ENCODE assay signal across 1 cellular context in the genomic region with DNA sequence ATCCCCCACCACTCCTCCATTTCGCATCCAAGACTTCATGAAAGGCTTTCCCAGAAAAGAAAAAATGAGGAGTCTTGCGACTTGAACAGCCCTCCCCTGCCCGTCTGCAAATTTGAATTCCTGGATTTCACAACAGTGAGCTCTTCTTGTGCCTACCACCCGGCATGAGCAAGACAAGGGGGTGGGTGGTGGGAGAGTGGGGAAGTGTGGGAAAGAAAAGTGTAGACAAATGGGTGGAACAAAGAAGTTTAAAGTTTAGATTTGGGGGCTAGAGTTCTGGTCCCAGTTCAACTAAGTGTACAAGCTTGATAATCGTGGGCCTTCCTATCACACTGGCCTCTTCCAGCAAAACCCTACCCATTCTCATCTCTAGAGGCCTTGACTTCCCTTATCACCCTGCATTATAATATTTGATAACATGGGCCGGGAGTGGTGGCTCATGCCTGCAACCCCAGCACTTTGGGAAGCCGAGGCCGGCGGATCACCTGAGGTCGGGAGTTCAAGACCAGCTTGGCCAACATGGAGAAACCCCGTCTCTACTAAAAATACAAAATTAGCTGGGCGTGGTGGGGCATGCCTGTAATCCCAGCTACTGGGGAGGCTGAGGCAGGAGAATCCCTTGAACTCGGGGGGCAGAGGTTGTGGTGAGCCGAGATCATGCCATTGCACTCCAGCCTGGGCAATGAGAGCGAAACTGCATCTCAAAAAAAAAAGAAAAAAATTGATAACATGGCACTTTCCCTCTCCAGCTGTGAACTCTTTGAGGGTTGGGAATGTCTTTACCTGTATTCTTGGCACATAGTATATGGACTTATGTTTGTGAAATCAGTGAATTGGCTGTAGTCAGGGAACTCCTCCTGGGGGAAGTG.
A peak's percentile ranks its signal among the peaks of the same experiment; 100 is the strongest.
TF ChIP-seq lines count a peak whose summit lies in the region.

No MANE protein-coding gene starts in this region.

TF ChIP-seq in K562, 482 proteins besides CTCF, POLR2A, EP300 and RAD21 (continued from another document and continues in another):
- TF ChIP-seq RB1 (IDR thresholded peaks at IDR 0.05; ENCODE audit: low read depth) (no peak), POLR3A (IDR thresholded peaks at IDR 0.05; ENCODE audit: borderline replicate concordance, extremely low read depth, insufficient read depth, insufficient read length) (no peak), ZNF239 (CRISPR knock-in tag; IDR thresholded peaks at IDR 0.05) (no peak), RBM17 (IDR thresholded peaks at IDR 0.05; ENCODE audit: borderline replicate concordance, low read depth, low read length) (no peak), ZNF41 (CRISPR knock-in tag; conservative IDR thresholded peaks at IDR 0.05) (no peak), ZNF589 (CRISPR knock-in tag; IDR thresholded peaks at IDR 0.05; ENCODE audit: low read depth) (no peak), MYBL2 (IDR thresholded peaks at IDR 0.05; ENCODE audit: low read depth) (no peak), MYBL2 (CRISPR knock-in tag; IDR thresholded peaks at IDR 0.05; ENCODE audit: borderline replicate concordance) (no peak), SUPT5H (IDR thresholded peaks at IDR 0.05) (peak; percentile 10; the same call in 1 of the 2 replicates), CHAMP1 (IDR thresholded peaks at IDR 0.05) (no peak), BRF1 (IDR thresholded peaks at IDR 0.05; ENCODE audit: borderline replicate concordance, extremely low read depth, insufficient read length) (no peak), ZSCAN29 (IDR thresholded peaks at IDR 0.05) (peak; percentile 58; the same call in 1 of the 2 replicates), SRSF1 (IDR thresholded peaks at IDR 0.05; ENCODE audit: low read depth, low read length) (no peak), POLR2AphosphoS2 (IDR thresholded peaks at IDR 0.05; ENCODE audit: low read length) (peak; percentile 44), DEAF1 (CRISPR knock-in tag; IDR thresholded peaks at IDR 0.05) (0 out of 2 replicates have a peak, but pooled peaks have one; percentile 0), TCFL5 (CRISPR knock-in tag; conservative IDR thresholded peaks at IDR 0.05) (no peak), POLR2AphosphoS5 (IDR thresholded peaks at IDR 0.05; ENCODE audit: control insufficient read depth, insufficient read depth, low read depth, low read length) (no peak), MXI1 (IDR thresholded peaks at IDR 0.05; ENCODE audit: low read depth, low read length) (no peak), REST (CRISPR knock-in tag; IDR thresholded peaks at IDR 0.05; ENCODE audit: low read depth) (no peak), SP2 (IDR thresholded peaks at IDR 0.05; ENCODE audit: extremely low read depth, low read depth, low read length, poor library complexity, severe bottlenecking) (no peak), POLR3G (IDR thresholded peaks at IDR 0.05; ENCODE audit: extremely low read depth, insufficient read length, insufficient replicate concordance) (no peak), ASH1L (IDR thresholded peaks at IDR 0.05; ENCODE audit: borderline replicate concordance, low read depth, partially characterized antibody) (no peak), ZNF407 (IDR thresholded peaks at IDR 0.05; ENCODE audit: low read depth) (no peak), ELK3 (CRISPR knock-in tag; IDR thresholded peaks at IDR 0.05) (no peak), GATAD2A (IDR thresholded peaks at IDR 0.05) (no peak), ARID1B (IDR thresholded peaks at IDR 0.05) (no peak), FOXJ2 (tag; IDR thresholded peaks at IDR 0.05) (no peak), NFXL1 (CRISPR knock-in tag; IDR thresholded peaks at IDR 0.05) (no peak), MCM2 (IDR thresholded peaks at IDR 0.05; ENCODE audit: low read depth) (no peak)
- TF ChIP-seq, protein P1, sequence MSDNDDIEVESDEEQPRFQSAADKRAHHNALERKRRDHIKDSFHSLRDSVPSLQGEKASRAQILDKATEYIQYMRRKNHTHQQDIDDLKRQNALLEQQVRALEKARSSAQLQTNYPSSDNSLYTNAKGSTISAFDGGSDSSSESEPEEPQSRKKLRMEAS (CRISPR knock-in tag; IDR thresholded peaks at IDR 0.05), result 0 out of 2 replicates have a peak, but pooled peaks have one; percentile 5
- TF ChIP-seq, protein P2, sequence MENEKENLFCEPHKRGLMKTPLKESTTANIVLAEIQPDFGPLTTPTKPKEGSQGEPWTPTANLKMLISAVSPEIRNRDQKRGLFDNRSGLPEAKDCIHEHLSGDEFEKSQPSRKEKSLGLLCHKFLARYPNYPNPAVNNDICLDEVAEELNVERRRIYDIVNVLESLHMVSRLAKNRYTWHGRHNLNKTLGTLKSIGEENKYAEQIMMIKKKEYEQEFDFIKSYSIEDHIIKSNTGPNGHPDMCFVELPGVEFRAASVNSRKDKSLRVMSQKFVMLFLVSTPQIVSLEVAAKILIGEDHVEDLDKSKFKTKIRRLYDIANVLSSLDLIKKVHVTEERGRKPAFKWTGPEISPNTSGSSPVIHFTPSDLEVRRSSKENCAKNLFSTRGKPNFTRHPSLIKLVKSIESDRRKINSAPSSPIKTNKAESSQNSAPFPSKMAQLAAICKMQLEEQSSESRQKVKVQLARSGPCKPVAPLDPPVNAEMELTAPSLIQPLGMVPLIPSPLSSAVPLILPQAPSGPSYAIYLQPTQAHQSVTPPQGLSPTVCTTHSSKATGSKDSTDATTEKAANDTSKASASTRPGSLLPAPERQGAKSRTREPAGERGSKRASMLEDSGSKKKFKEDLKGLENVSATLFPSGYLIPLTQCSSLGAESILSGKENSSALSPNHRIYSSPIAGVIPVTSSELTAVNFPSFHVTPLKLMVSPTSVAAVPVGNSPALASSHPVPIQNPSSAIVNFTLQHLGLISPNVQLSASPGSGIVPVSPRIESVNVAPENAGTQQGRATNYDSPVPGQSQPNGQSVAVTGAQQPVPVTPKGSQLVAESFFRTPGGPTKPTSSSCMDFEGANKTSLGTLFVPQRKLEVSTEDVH (IDR thresholded peaks at IDR 0.05; ENCODE audit: low read depth, partially characterized antibody), result no peak
